ENCODE assay signal across 1 cellular context in the genomic region with DNA sequence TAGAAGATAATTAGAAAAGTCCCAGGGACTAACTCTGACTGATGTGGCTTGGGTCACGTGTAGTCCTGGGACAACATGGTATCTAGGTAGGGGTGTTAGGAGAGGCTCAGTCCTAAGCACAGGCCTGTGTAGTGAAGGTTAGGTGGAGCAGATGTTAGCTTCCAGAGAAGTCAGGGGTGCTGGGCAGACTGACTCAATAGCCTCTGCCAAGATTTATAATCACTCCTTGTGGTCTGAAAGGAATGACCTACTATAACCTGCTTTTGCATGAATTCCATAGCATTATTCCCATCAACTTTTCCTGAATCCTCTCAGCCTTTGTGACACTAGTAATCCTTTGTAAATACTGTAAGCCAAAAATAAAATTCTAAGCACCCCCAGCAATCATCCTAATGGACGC.
TF ChIP-seq lines count a peak whose summit lies in the region.

No MANE protein-coding gene starts in this region.

TF ChIP-seq in H1, 55 proteins besides CTCF, POLR2A, EP300 and RAD21:
- TF ChIP-seq HDAC2 (IDR thresholded peaks at IDR 0.05; ENCODE audit: borderline replicate concordance in 1 of 2, low read depth in 2 of 2, low read length in 2 of 2) (no peak), JUND (IDR thresholded peaks at IDR 0.05; ENCODE audit: low read length) (no peak), TAF7 (optimal IDR thresholded peaks at IDR 0.05; ENCODE audit: borderline replicate concordance, low read depth, low read length) (no peak), MAFK (IDR thresholded peaks at IDR 0.05; ENCODE audit: low read depth, low read length) (no peak), POU5F1 (IDR thresholded peaks at IDR 0.05; ENCODE audit: low read depth, low read length) (no peak), ASH2L (IDR thresholded peaks at IDR 0.05; ENCODE audit: low read length) (no peak), CREB1 (IDR thresholded peaks at IDR 0.05) (no peak), KDM5A (IDR thresholded peaks at IDR 0.05; ENCODE audit: low read length) (no peak), RXRA (IDR thresholded peaks at IDR 0.05; ENCODE audit: insufficient read depth, low read depth, low read length) (no peak), YY1 (IDR thresholded peaks at IDR 0.05; ENCODE audit: low read depth, low read length) (no peak), FOSL1 (IDR thresholded peaks at IDR 0.05; ENCODE audit: insufficient read depth, low read depth, low read length) (no peak)
- TF ChIP-seq, protein P1, sequence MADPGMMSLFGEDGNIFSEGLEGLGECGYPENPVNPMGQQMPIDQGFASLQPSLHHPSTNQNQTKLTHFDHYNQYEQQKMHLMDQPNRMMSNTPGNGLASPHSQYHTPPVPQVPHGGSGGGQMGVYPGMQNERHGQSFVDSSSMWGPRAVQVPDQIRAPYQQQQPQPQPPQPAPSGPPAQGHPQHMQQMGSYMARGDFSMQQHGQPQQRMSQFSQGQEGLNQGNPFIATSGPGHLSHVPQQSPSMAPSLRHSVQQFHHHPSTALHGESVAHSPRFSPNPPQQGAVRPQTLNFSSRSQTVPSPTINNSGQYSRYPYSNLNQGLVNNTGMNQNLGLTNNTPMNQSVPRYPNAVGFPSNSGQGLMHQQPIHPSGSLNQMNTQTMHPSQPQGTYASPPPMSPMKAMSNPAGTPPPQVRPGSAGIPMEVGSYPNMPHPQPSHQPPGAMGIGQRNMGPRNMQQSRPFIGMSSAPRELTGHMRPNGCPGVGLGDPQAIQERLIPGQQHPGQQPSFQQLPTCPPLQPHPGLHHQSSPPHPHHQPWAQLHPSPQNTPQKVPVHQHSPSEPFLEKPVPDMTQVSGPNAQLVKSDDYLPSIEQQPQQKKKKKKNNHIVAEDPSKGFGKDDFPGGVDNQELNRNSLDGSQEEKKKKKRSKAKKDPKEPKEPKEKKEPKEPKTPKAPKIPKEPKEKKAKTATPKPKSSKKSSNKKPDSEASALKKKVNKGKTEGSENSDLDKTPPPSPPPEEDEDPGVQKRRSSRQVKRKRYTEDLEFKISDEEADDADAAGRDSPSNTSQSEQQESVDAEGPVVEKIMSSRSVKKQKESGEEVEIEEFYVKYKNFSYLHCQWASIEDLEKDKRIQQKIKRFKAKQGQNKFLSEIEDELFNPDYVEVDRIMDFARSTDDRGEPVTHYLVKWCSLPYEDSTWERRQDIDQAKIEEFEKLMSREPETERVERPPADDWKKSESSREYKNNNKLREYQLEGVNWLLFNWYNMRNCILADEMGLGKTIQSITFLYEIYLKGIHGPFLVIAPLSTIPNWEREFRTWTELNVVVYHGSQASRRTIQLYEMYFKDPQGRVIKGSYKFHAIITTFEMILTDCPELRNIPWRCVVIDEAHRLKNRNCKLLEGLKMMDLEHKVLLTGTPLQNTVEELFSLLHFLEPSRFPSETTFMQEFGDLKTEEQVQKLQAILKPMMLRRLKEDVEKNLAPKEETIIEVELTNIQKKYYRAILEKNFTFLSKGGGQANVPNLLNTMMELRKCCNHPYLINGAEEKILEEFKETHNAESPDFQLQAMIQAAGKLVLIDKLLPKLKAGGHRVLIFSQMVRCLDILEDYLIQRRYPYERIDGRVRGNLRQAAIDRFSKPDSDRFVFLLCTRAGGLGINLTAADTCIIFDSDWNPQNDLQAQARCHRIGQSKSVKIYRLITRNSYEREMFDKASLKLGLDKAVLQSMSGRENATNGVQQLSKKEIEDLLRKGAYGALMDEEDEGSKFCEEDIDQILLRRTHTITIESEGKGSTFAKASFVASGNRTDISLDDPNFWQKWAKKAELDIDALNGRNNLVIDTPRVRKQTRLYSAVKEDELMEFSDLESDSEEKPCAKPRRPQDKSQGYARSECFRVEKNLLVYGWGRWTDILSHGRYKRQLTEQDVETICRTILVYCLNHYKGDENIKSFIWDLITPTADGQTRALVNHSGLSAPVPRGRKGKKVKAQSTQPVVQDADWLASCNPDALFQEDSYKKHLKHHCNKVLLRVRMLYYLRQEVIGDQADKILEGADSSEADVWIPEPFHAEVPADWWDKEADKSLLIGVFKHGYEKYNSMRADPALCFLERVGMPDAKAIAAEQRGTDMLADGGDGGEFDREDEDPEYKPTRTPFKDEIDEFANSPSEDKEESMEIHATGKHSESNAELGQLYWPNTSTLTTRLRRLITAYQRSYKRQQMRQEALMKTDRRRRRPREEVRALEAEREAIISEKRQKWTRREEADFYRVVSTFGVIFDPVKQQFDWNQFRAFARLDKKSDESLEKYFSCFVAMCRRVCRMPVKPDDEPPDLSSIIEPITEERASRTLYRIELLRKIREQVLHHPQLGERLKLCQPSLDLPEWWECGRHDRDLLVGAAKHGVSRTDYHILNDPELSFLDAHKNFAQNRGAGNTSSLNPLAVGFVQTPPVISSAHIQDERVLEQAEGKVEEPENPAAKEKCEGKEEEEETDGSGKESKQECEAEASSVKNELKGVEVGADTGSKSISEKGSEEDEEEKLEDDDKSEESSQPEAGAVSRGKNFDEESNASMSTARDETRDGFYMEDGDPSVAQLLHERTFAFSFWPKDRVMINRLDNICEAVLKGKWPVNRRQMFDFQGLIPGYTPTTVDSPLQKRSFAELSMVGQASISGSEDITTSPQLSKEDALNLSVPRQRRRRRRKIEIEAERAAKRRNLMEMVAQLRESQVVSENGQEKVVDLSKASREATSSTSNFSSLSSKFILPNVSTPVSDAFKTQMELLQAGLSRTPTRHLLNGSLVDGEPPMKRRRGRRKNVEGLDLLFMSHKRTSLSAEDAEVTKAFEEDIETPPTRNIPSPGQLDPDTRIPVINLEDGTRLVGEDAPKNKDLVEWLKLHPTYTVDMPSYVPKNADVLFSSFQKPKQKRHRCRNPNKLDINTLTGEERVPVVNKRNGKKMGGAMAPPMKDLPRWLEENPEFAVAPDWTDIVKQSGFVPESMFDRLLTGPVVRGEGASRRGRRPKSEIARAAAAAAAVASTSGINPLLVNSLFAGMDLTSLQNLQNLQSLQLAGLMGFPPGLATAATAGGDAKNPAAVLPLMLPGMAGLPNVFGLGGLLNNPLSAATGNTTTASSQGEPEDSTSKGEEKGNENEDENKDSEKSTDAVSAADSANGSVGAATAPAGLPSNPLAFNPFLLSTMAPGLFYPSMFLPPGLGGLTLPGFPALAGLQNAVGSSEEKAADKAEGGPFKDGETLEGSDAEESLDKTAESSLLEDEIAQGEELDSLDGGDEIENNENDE (IDR thresholded peaks at IDR 0.05; ENCODE audit: insufficient replicate concordance, low read length): no peak
